Comparison of ENCODE assay signal across 1 cellular context in genomic region chr1:203306970-203307541, GRCh38.
TF ChIP-seq lines count a peak whose summit lies in the region.

No MANE protein-coding gene starts in this region.

TF ChIP-seq in WTC11, 78 proteins besides CTCF, POLR2A, EP300 and RAD21 (continued from another document):
- TF ChIP-seq CREM (CRISPR knock-in tag; IDR thresholded peaks at IDR 0.05) = no peak
- TF ChIP-seq TCF7 (CRISPR knock-in tag; IDR thresholded peaks at IDR 0.05; ENCODE audit: low read depth) = no peak
- TF ChIP-seq E2F5 (CRISPR knock-in tag; IDR thresholded peaks at IDR 0.05) = no peak
- TF ChIP-seq PREB (CRISPR knock-in tag; IDR thresholded peaks at IDR 0.05; ENCODE audit: borderline replicate concordance) = no peak
